Comparison of ENCODE assay signal across 1 cellular context in genomic region chr1:244918422-244919319, GRCh38.
A peak's percentile ranks its signal among the peaks of the same experiment; 100 is the strongest.
TF ChIP-seq lines count a peak whose summit lies in the region.

No MANE protein-coding gene starts in this region.

TF ChIP-seq in HEK293, 187 proteins besides CTCF, POLR2A, EP300 and RAD21 (continued from another document):
- TF ChIP-seq PRDM4 (tag by site-specific recombination; IDR thresholded peaks at IDR 0.05) (no peak), ZNF391 (tag by site-specific recombination; IDR thresholded peaks at IDR 0.05; ENCODE audit: borderline replicate concordance, low read depth) (0 out of 2 replicates have a peak, but pooled peaks have one; percentile 46), ZNF510 (tag by site-specific recombination; IDR thresholded peaks at IDR 0.05; ENCODE audit: insufficient replicate concordance) (no peak), YY1 (tag by site-specific recombination; IDR thresholded peaks at IDR 0.05) (no peak; the same call in 1 of the 2 replicates), ZNF561 (tag by site-specific recombination; IDR thresholded peaks at IDR 0.05; ENCODE audit: borderline replicate concordance) (peak; percentile 43; the same call in 1 of the 2 replicates), SCRT2 (tag by site-specific recombination; IDR thresholded peaks at IDR 0.05) (peak; percentile 67; the same call in 1 of the 2 replicates), ZNF23 (tag by site-specific recombination; IDR thresholded peaks at IDR 0.05; ENCODE audit: borderline replicate concordance) (no peak), BCL11A (tag by site-specific recombination; IDR thresholded peaks at IDR 0.05; ENCODE audit: low read depth) (no peak), ZNF843 (tag by site-specific recombination; IDR thresholded peaks at IDR 0.05) (no peak), ZFHX2 (tag by site-specific recombination; conservative IDR thresholded peaks at IDR 0.05) (peak; percentile 100), ZNF518A (tag by site-specific recombination; conservative IDR thresholded peaks at IDR 0.05; ENCODE audit: low read depth) (no peak), HIC1 (tag by site-specific recombination; IDR thresholded peaks at IDR 0.05) (peak; percentile 39; the same call in 1 of the 2 replicates), EGR2 (tag by site-specific recombination; IDR thresholded peaks at IDR 0.05; ENCODE audit: low read depth) (peak; percentile 98), ZNF48 (tag by site-specific recombination; IDR thresholded peaks at IDR 0.05) (no peak), ZNF623 (tag by site-specific recombination; IDR thresholded peaks at IDR 0.05) (0 out of 2 replicates have a peak, but pooled peaks have one; percentile 9), ZNF704 (tag by site-specific recombination; IDR thresholded peaks at IDR 0.05) (no peak), PRDM10 (tag by site-specific recombination; IDR thresholded peaks at IDR 0.05) (0 out of 2 replicates have a peak, but pooled peaks have one; percentile 16), KLF17 (tag by site-specific recombination; IDR thresholded peaks at IDR 0.05) (peak; percentile 94), ZFP41 (tag by site-specific recombination; IDR thresholded peaks at IDR 0.05; ENCODE audit: borderline replicate concordance) (no peak), ZNF660 (tag by site-specific recombination; IDR thresholded peaks at IDR 0.05) (peak; percentile 82), ZNF670 (tag by site-specific recombination; IDR thresholded peaks at IDR 0.05; ENCODE audit: low read depth) (no peak), ZNF629 (tag by site-specific recombination; IDR thresholded peaks at IDR 0.05) (peak; percentile 39; the same call in 1 of the 2 replicates), ZNF112 (tag by site-specific recombination; IDR thresholded peaks at IDR 0.05) (no peak), SP3 (tag by site-specific recombination; IDR thresholded peaks at IDR 0.05) (peak; percentile 60; the same call in 1 of the 2 replicates), ZNF544 (tag by site-specific recombination; IDR thresholded peaks at IDR 0.05) (no peak), ZNF398 (tag by site-specific recombination; IDR thresholded peaks at IDR 0.05) (peak; percentile 50), RBAK (tag by site-specific recombination; IDR thresholded peaks at IDR 0.05) (no peak), TCF7L2 (IDR thresholded peaks at IDR 0.05; ENCODE audit: borderline replicate concordance, low read depth, low read length) (no peak), YY2 (tag by site-specific recombination; IDR thresholded peaks at IDR 0.05) (no peak)
